ENCODE assay signal across 18 cellular contexts in genomic region chr4:183610033-183610432, GRCh38. TPM values are rescaled to one million over a fixed set of nuclear protein-coding genes. Genes with fewer than 3 reads are reported as not detected.
A peak's percentile ranks its signal among the peaks of the same experiment; 100 is the strongest.
DNase-seq lines count a peak whose midpoint lies in the region; ATAC-seq and TF ChIP-seq lines count a peak whose summit lies in the region.
"Had no signal": no experiment of that assay in that cellular context is flagged by ENCODE, and none has a peak within 500 bp of the region (broad histone marks: within the 10 kb centered on the region; RNA-seq: fewer than 3 reads in every experiment).

No MANE protein-coding gene starts in this region.

- H3K4me3 ChIP-seq in A673 (ENCODE audit: low read depth, low read length, poor library complexity, severe bottlenecking) = no peak overlapping the region
- no peak overlapping the region for H3K4me3 ChIP-seq in left lung
- H3K4me3 ChIP-seq: adrenal gland, BLaER1, left ventricle myocardium inferior had no signal

- CTCF ChIA-PET in A673 (lab: Charles Lee) = no interaction called here

- no TSS peak for BruUV-seq in A673 (replicated peaks; lab: Mats Ljungman, UMichigan)

- intact Hi-C loops in A673 (cut with micrococcal nuclease; ENCODE audit: unreplicated experiment) (no loop called here), left lung (cut with DNase I) (no loop called here)

- H3K36me3 Mint-ChIP-seq in HFFc6 (ENCODE audit: low read depth) = no peaks in the 10 kb centered on the region
- H3K36me3 Mint-ChIP-seq in activated naive CD8-positive, alpha-beta T cell treated with anti-CD3 and anti-CD28 coated beads for 36 hours = no peaks in the 10 kb centered on the region

- DNase-seq in A673 (ENCODE audit: low spot score) (peak; percentile 43), HFFc6 (no peak), amniotic epithelial cell (ENCODE audit: low read depth) (peak; percentile 71), left lung (no peak), NCI-H345 treated with DMSO at 0.1 percent for 48 hours (lab: John Stamatoyannopoulos, UW; ENCODE audit: unreplicated experiment) (no peak)
- no peak for DNase-seq in activated naive CD8-positive, alpha-beta T cell treated with anti-CD3 and anti-CD28 coated beads for 36 hours
- DNase-seq: effector CD8-positive, alpha-beta T cell; GDM1; head of caudate nucleus; left ventricle myocardium inferior; occipital lobe; SHP77; stimulated activated CD8-positive, alpha-beta memory T cell treated with anti-CD3 and anti-CD28 coated beads, Interleukin-4, amount 100 ng/mL, for 48 hours had no signal

- no peak overlapping the region for H3K27ac Mint-ChIP-seq in HFFc6
- H3K27ac Mint-ChIP-seq in activated naive CD8-positive, alpha-beta T cell treated with anti-CD3 and anti-CD28 coated beads for 36 hours = no peak overlapping the region

- H3K27me3 ChIP-seq in A673 (replicated peaks; ENCODE audit: insufficient read depth, low read depth, low read length, poor library complexity) = no peaks in the 10 kb centered on the region
- H3K27me3 ChIP-seq in left lung = no peaks in the 10 kb centered on the region
- H3K27me3 ChIP-seq: adrenal gland, BLaER1 had no signal

- H3K27ac ChIP-seq in A673 (ENCODE audit: low read depth, low read length, poor library complexity, severe bottlenecking) (no peak overlapping the region), left lung (peak overlapping the region in 1 of 2 donors; percentile 18)
- H3K27ac ChIP-seq: BLaER1, left ventricle myocardium inferior, VCaP had no signal

- H3K9me3 ChIP-seq in A673 (ENCODE audit: low read depth, low read length, poor library complexity, severe bottlenecking) = no peaks in the 10 kb centered on the region
- H3K9me3 ChIP-seq in left lung = no peaks in the 10 kb centered on the region
- H3K9me3 ChIP-seq: adrenal gland, BLaER1, left ventricle myocardium inferior had no signal

- peak; percentile 39 for ATAC-seq in left lung
- ATAC-seq in HG02588 (IDR thresholded peaks at IDR 0.05; ENCODE audit: unreplicated experiment) = no peak
- no peak for ATAC-seq in GM21529 (IDR thresholded peaks at IDR 0.05; ENCODE audit: unreplicated experiment)

- TF ChIP-seq CTCF in A673 (conservative IDR thresholded peaks at IDR 0.05; ENCODE audit: low read depth, low read length) (no peak), HFFc6 (IDR thresholded peaks at IDR 0.05) (no peak), left lung (IDR thresholded peaks at IDR 0.05) (no peak)

- POLR2A ChIA-PET in A673 (lab: Charles Lee; ENCODE audit: low non-redundant PET) = no interaction called here

- no peaks in the 10 kb centered on the region for H3K36me3 ChIP-seq in A673 (ENCODE audit: insufficient read depth, low read length, poor library complexity, severe bottlenecking)
- no peaks in the 10 kb centered on the region for H3K36me3 ChIP-seq in left lung
- H3K36me3 ChIP-seq: adrenal gland, BLaER1, left ventricle myocardium inferior had no signal

- H3K4me1 ChIP-seq in A673 (ENCODE audit: insufficient read depth, low read length, poor library complexity, severe bottlenecking) = no peaks in the 10 kb centered on the region
- no peaks in the 10 kb centered on the region for H3K4me1 ChIP-seq in left lung
- H3K4me1 ChIP-seq: BLaER1, left ventricle myocardium inferior had no signal

- peaks cover 13% of the 10 kb centered on the region for H3K4me1 Mint-ChIP-seq in HFFc6 (ENCODE audit: low read depth)
- no peaks in the 10 kb centered on the region for H3K4me1 Mint-ChIP-seq in activated naive CD8-positive, alpha-beta T cell treated with anti-CD3 and anti-CD28 coated beads for 36 hours

- peak overlapping the region; percentile 58; the same call in 1 of the 2 replicates for H3K4me3 Mint-ChIP-seq in HFFc6
- no peak overlapping the region for H3K4me3 Mint-ChIP-seq in activated naive CD8-positive, alpha-beta T cell treated with anti-CD3 and anti-CD28 coated beads for 36 hours

- H3K9me3 Mint-ChIP-seq in HFFc6 = no peaks in the 10 kb centered on the region
- H3K9me3 Mint-ChIP-seq in activated naive CD8-positive, alpha-beta T cell treated with anti-CD3 and anti-CD28 coated beads for 36 hours = no peaks in the 10 kb centered on the region

- H3K27me3 Mint-ChIP-seq in HFFc6 (ENCODE audit: insufficient read depth) = peaks cover 3% of the 10 kb centered on the region; the same call in 1 of the 2 replicates
- no peaks in the 10 kb centered on the region for H3K27me3 Mint-ChIP-seq in activated naive CD8-positive, alpha-beta T cell treated with anti-CD3 and anti-CD28 coated beads for 36 hours

RNA-seq across cellular contexts. Expression of gene RWDD4, which starts 49.0 kb away (rescaled TPM):
- total RNA-seq in A673 (2021) = 29.4 and 33.8 TPM in 2 replicates
- total RNA-seq in HFFc6 (2021; fragmentation: NEBNext Ultra II Directional; extraction: Animal tissue kit (Norgen Biotek cat#: 25700)) = 10 to 100 TPM; 26.3 to 30.9 (median 28.9) TPM
- 10 to 100 TPM; 15.4 to 17.7 TPM for total RNA-seq in left lung
- 10 to 100 TPM; 23.0 to 26.3 TPM for total RNA-seq in activated naive CD8-positive, alpha-beta T cell treated with anti-CD3 and anti-CD28 coated beads for 36 hours

RNA-seq across cellular contexts. Expression of gene TRAPPC11, which starts 49.1 kb away (rescaled TPM):
- total RNA-seq in A673 (2021) (29.1 and 30.0 TPM in 2 replicates), left lung (10 to 100 TPM; 29.5 to 36.4 TPM)
- total RNA-seq in HFFc6 (2021; fragmentation: NEBNext Ultra II Directional; extraction: Animal tissue kit (Norgen Biotek cat#: 25700)) = 10 to 100 TPM; 24.8 to 29.5 (median 26.1) TPM
- 10 to 100 TPM; 18.9 to 21.6 TPM for total RNA-seq in activated naive CD8-positive, alpha-beta T cell treated with anti-CD3 and anti-CD28 coated beads for 36 hours

Comparison
In these comparisons a context has a peak if more than half of its experiments do, and no peak if none do; other contexts are left out.
1. DNase-seq: peak in A673 (single experiment) and amniotic epithelial cell (single experiment); none in HFFc6 (single experiment), left lung (0 of 2), NCI-H345 treated with DMSO at 0.1 percent for 48 hours (single experiment) and activated naive CD8-positive, alpha-beta T cell treated with anti-CD3 and anti-CD28 coated beads for 36 hours (single experiment).